ENCODE assay signal across 9 cellular contexts in genomic region chr1:109508873-109509175, GRCh38. TPM values are rescaled to one million over a fixed set of nuclear protein-coding genes. Genes with fewer than 3 reads are reported as not detected.
DNase-seq lines count a peak whose midpoint lies in the region; ATAC-seq and TF ChIP-seq lines count a peak whose summit lies in the region.
"Had no signal": no experiment of that assay in that cellular context is flagged by ENCODE, and none has a peak within 500 bp of the region (broad histone marks: within the 10 kb centered on the region; RNA-seq: fewer than 3 reads in every experiment).

No MANE protein-coding gene starts in this region.

- TF ChIP-seq EP300 in transverse colon (IDR thresholded peaks at IDR 0.05; ENCODE audit: low read depth): no peak

- 76% methylated on average over 7 of the region's 7 CpGs; no CpG with 5 or more reads in 1 of the 2 donors for WGBS in transverse colon (ENCODE audit: low coverage in 1 of 2), 2 donors

- no peaks in the 10 kb centered on the region for H3K27me3 Mint-ChIP-seq in activated T-cell treated with anti-CD3 and anti-CD28 coated beads, Interleukin-2, amount 50 U/mL, for 24 hours
- H3K27me3 Mint-ChIP-seq in memory B cell: peaks cover 9% of the 10 kb centered on the region

- H3K27ac Mint-ChIP-seq in activated T-cell treated with anti-CD3 and anti-CD28 coated beads, Interleukin-2, amount 50 U/mL, for 24 hours: peak overlapping the region; percentile 88
- peak overlapping the region; percentile 81 for H3K27ac Mint-ChIP-seq in memory B cell

- TF ChIP-seq POLR2A in breast epithelium (IDR thresholded peaks at IDR 0.05) (no peak), transverse colon (IDR thresholded peaks at IDR 0.05) (no peak)

- H3K9me3 ChIP-seq in breast epithelium: no peaks in the 10 kb centered on the region
- no peaks in the 10 kb centered on the region for H3K9me3 ChIP-seq in transverse colon

- no peak for TF ChIP-seq CTCF in breast epithelium (IDR thresholded peaks at IDR 0.05)
- TF ChIP-seq CTCF in transverse colon (IDR thresholded peaks at IDR 0.05): no peak

- H3K27ac ChIP-seq in breast epithelium: peak overlapping the region in 1 of 2 donors; percentile 53
- peak overlapping the region in 3 of 4 donors; percentile 53 to 66 (median 61) for H3K27ac ChIP-seq in transverse colon

- in situ Hi-C loops in transverse colon (cut with MboI; ENCODE audit: low pct_ligation_motif_present in 1 of 4, low pct_unique_long_range_greater_than_20kb in 1 of 4, low sequenced_read_pairs in 3 of 4): no loop called here

- peaks cover 71% of the 10 kb centered on the region for H3K4me1 Mint-ChIP-seq in activated T-cell treated with anti-CD3 and anti-CD28 coated beads, Interleukin-2, amount 50 U/mL, for 24 hours (ENCODE audit: low read depth)
- H3K4me1 Mint-ChIP-seq in memory B cell: peaks cover 20% of the 10 kb centered on the region

- no peaks in the 10 kb centered on the region for H3K9me3 Mint-ChIP-seq in activated T-cell treated with anti-CD3 and anti-CD28 coated beads, Interleukin-2, amount 50 U/mL, for 24 hours
- no peaks in the 10 kb centered on the region for H3K9me3 Mint-ChIP-seq in memory B cell

- peaks cover 3% of the 10 kb centered on the region for H3K36me3 Mint-ChIP-seq in activated T-cell treated with anti-CD3 and anti-CD28 coated beads, Interleukin-2, amount 50 U/mL, for 24 hours (ENCODE audit: low read depth)
- no peaks in the 10 kb centered on the region for H3K36me3 Mint-ChIP-seq in memory B cell

- H3K27me3 ChIP-seq in breast epithelium (no peaks in the 10 kb centered on the region), transverse colon (no peaks in the 10 kb centered on the region)

- ATAC-seq in memory B cell (ENCODE audit: low read depth): no peak
- no peak for ATAC-seq in GM19395 (IDR thresholded peaks at IDR 0.05; ENCODE audit: unreplicated experiment)

- H3K4me1 ChIP-seq in breast epithelium: no peaks in the 10 kb centered on the region
- peaks cover 11 to 20% (median 17%) of the 10 kb centered on the region in 4 donors for H3K4me1 ChIP-seq in transverse colon

- peak overlapping the region; percentile 83 for H3K4me3 Mint-ChIP-seq in activated T-cell treated with anti-CD3 and anti-CD28 coated beads, Interleukin-2, amount 50 U/mL, for 24 hours
- peak overlapping the region; percentile 84 for H3K4me3 Mint-ChIP-seq in memory B cell

- no peak for DNase-seq in activated T-cell treated with anti-CD3 and anti-CD28 coated beads, Interleukin-2, amount 50 U/mL, for 24 hours
- DNase-seq in activated T-cell treated with anti-CD3 and anti-CD28 coated beads, Interleukin-2, amount 50 U/mL, for 1 hour: no peak
- DNase-seq in breast epithelium (ENCODE audit: low spot score in 2 of 2): no peak
- no peak for DNase-seq in memory B cell (ENCODE audit: low spot score in 2 of 2)
- DNase-seq in transverse colon: no peak
- no peak for DNase-seq in COLO668 (lab: John Stamatoyannopoulos, UW; ENCODE audit: unreplicated experiment)
- DNase-seq in NCI-H2171 treated with DMSO at 0.1 percent for 48 hours (lab: John Stamatoyannopoulos, UW): no peak
- DNase-seq: NCI-H524 treated with DMSO at 0.1 percent for 48 hours had no signal

- intact Hi-C loops in breast epithelium (cut with DNase I; ENCODE audit: low total_unique reads): loop anchor here (2.0 kb wide), 1 partner anchor 18 kb away; no protein-coding TSS in a partner anchor
- intact Hi-C loops in transverse colon (cut with DNase I; ENCODE audit: low total_unique reads): no loop called here

- H3K4me3 ChIP-seq in breast epithelium (peak overlapping the region; percentile 57 to 85 (median 73)), transverse colon (peak overlapping the region; percentile 61 to 71 (median 67))

- H3K36me3 ChIP-seq in breast epithelium (no peaks in the 10 kb centered on the region), transverse colon (no peaks in the 10 kb centered on the region)

RNA-seq across cellular contexts. Expression of gene AMIGO1, which starts 0.7 kb away (rescaled TPM):
- 1 to 10 TPM; 3.0 to 9.5 (median 6.4) TPM for total RNA-seq in breast epithelium
- total RNA-seq in transverse colon: 1 to 10 TPM in 2 of 4 donors, under 1 TPM in 2; 0.60 to 8.1 (median 3.5) TPM

RNA-seq across cellular contexts. Expression of gene CYB561D1, which starts 14.9 kb away (rescaled TPM):
- total RNA-seq in breast epithelium (1 to 10 TPM; 6.6 to 9.1 (median 8.2) TPM), transverse colon (10 to 100 TPM; 10.5 to 37.4 (median 17.3) TPM)

RNA-seq across cellular contexts. Expression of gene ATXN7L2, which starts 25.1 kb away (rescaled TPM):
- total RNA-seq in breast epithelium (1 to 10 TPM; 2.4 to 4.1 (median 2.9) TPM), transverse colon (10 to 100 TPM in 1 of 4 donors, 1 to 10 TPM in 3; 2.7 to 12.3 (median 6.2) TPM)

RNA-seq across cellular contexts. Expression of gene GPR61, which starts 30.8 kb away (rescaled TPM):
- not detected for total RNA-seq in breast epithelium
- not detected for total RNA-seq in transverse colon

RNA-seq across cellular contexts. Expression of gene GNAI3, which starts 39.6 kb away (rescaled TPM):
- total RNA-seq in breast epithelium (1 to 10 TPM; 5.9 to 6.9 (median 6.2) TPM), transverse colon (1 to 10 TPM; 2.2 to 7.5 (median 5.1) TPM)
